19 cellular contexts compared by ENCODE assay signal in the genomic region with DNA sequence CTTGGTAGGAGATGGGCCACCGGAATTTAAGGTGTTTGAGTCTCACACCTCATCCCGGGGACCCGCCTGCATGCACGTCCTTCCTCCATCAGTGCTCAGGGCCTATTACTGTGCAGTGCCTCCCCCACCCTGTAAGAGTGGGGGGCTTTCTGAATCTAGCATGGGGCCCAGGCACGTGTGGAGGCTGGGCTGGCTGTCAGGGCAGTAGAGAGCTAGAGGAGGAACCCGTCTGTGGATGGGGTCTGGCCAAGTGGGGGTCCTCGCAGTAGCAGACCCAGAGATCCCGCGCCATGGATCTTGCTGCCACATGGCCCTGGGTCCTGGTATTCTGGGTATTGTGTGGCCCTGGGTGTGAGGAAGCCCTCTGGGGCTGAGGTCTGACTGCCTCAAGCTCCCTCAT. TPM values are rescaled to one million over a fixed set of nuclear protein-coding genes. Genes with fewer than 3 reads are reported as not detected.
DNase-seq lines count a peak whose midpoint lies in the region; ATAC-seq and TF ChIP-seq lines count a peak whose summit lies in the region.
"Had no signal": no experiment of that assay in that cellular context is flagged by ENCODE, and none has a peak within 500 bp of the region (broad histone marks: within the 10 kb centered on the region; RNA-seq: fewer than 3 reads in every experiment).

No MANE protein-coding gene starts in this region.

- DNase-seq in activated CD4-positive, CD25-positive, alpha-beta regulatory T cell treated with anti-CD3 and anti-CD28 coated beads, Interleukin-2, amount 50 U/mL, for 72 hours = peak; percentile 24
- DNase-seq in activated CD4-positive, CD25-positive, alpha-beta regulatory T cell (lab: John Stamatoyannopoulos, UW) = no peak
- DNase-seq in H7 (peak; percentile 49), islet precursor cell (peak; percentile 40), ovary (peak in 4 of 5 donors; percentile 7 to 30 (median 18)), NCI-H146 treated with DMSO at 0.1 percent for 48 hours (lab: John Stamatoyannopoulos, UW; ENCODE audit: unreplicated experiment) (no peak)
- no peak for DNase-seq in CD8-positive, alpha-beta T cell
- DNase-seq: BE2C; CD4-positive, CD25-positive, alpha-beta regulatory T cell; EL; GOT3; MM.1S; NCI-H1092; NCI-H146; NCI-H2081 treated with DMSO at 0.1 percent for 48 hours; NCI-H510A; NCI-H774; OCI-M1 had no signal

- H3K36me3 ChIP-seq in H7 (replicated peaks; ENCODE audit: control insufficient read depth, insufficient read depth, low read length) (peaks cover 11% of the 10 kb centered on the region), ovary (no peaks in the 10 kb centered on the region)
- H3K36me3 ChIP-seq in CD8-positive, alpha-beta T cell (ENCODE audit: insufficient read depth, low read length) = no peaks in the 10 kb centered on the region
- H3K36me3 ChIP-seq: BE2C had no signal

- H3K27me3 ChIP-seq in H7 (ENCODE audit: control insufficient read depth, insufficient read depth, low read length) = no peaks in the 10 kb centered on the region
- no peaks in the 10 kb centered on the region for H3K27me3 ChIP-seq in ovary
- H3K27me3 ChIP-seq in CD8-positive, alpha-beta T cell (ENCODE audit: insufficient read depth, low read length) = no peaks in the 10 kb centered on the region
- H3K27me3 ChIP-seq: BE2C had no signal

- CTCF ChIA-PET in CD8-positive, alpha-beta T cell (lab: Charles Lee) = interaction anchor here (1.4 to 3.0 kb wide), 2 partner anchors 144 to 193 kb away, joined by 3 to 8 read pairs; no protein-coding TSS in a partner anchor

- H3K27ac Mint-ChIP-seq in CD8-positive, alpha-beta T cell = no peak overlapping the region

- no peak for TF ChIP-seq EP300 in ovary (IDR thresholded peaks at IDR 0.05)

- H3K9me3 Mint-ChIP-seq in CD8-positive, alpha-beta T cell = no peaks in the 10 kb centered on the region
- H3K9me3 Mint-ChIP-seq: CD4-positive, CD25-positive, alpha-beta regulatory T cell had no signal

- no peak for ATAC-seq in CD8-positive, alpha-beta T cell
- no peak for ATAC-seq in GM19035 (IDR thresholded peaks at IDR 0.05; ENCODE audit: unreplicated experiment)

- peaks cover 7% of the 10 kb centered on the region for H3K4me1 ChIP-seq in ovary (ENCODE audit: insufficient read depth)
- H3K4me1 ChIP-seq in CD8-positive, alpha-beta T cell (ENCODE audit: insufficient read depth, low read length) = peaks cover 5% of the 10 kb centered on the region

- no peak overlapping the region for H3K4me3 ChIP-seq in H7 (ENCODE audit: insufficient read depth, low read depth, low read length)
- H3K4me3 ChIP-seq in ovary = no peak overlapping the region
- no peak overlapping the region for H3K4me3 ChIP-seq in CD8-positive, alpha-beta T cell (ENCODE audit: low read depth, low read length)

- peaks cover 5% of the 10 kb centered on the region for H3K4me1 Mint-ChIP-seq in CD8-positive, alpha-beta T cell (ENCODE audit: low read depth)

- intact Hi-C loops in ovary (cut with DNase I) = loop anchor here (5.0 to 10.0 kb wide), 5 partner anchors 136 to 194 kb away; partner anchors contain the start of genes BLCAP (in 2 of the 4) and NNAT (in 1 of the 4)
- intact Hi-C loops in CD8-positive, alpha-beta T cell (cut with DNase I, micrococcal nuclease) = no loop called here

- H3K27me3 Mint-ChIP-seq in CD8-positive, alpha-beta T cell (ENCODE audit: low read depth) = peaks cover 3% of the 10 kb centered on the region
- H3K27me3 Mint-ChIP-seq: CD4-positive, CD25-positive, alpha-beta regulatory T cell had no signal

- 85 to 91% (median 85%) methylated on average over 9 of the region's 9 CpGs for WGBS in ovary, 3 donors

- H3K9me3 ChIP-seq in ovary = no peaks in the 10 kb centered on the region
- no peaks in the 10 kb centered on the region for H3K9me3 ChIP-seq in CD8-positive, alpha-beta T cell (ENCODE audit: low read length)
- H3K9me3 ChIP-seq: BE2C had no signal

- POLR2A ChIA-PET in CD8-positive, alpha-beta T cell (lab: Charles Lee) = no interaction called here

- H3K27ac ChIP-seq in ovary = no peak overlapping the region
- no peak overlapping the region for H3K27ac ChIP-seq in CD8-positive, alpha-beta T cell (ENCODE audit: low read depth, low read length)

- H3K36me3 Mint-ChIP-seq in CD8-positive, alpha-beta T cell = no peaks in the 10 kb centered on the region

- H3K4me3 Mint-ChIP-seq in CD8-positive, alpha-beta T cell = no peak overlapping the region
- H3K4me3 Mint-ChIP-seq: CD4-positive, CD25-positive, alpha-beta regulatory T cell had no signal

- no peak for TF ChIP-seq POLR2A in ovary (IDR thresholded peaks at IDR 0.05)

- TF ChIP-seq CTCF in ovary (IDR thresholded peaks at IDR 0.05) = no peak
- no peak for TF ChIP-seq CTCF in CD8-positive, alpha-beta T cell (IDR thresholded peaks at IDR 0.05)

RNA-seq across cellular contexts. Expression of gene SRC, which starts 42.9 kb away (rescaled TPM):
- total RNA-seq in H7 (2014; rRNA removed; shearing (Covaris generic)) = 31.4 and 32.5 TPM in 2 replicates
- 10 to 100 TPM; 23.1 to 72.7 (median 45.5) TPM for total RNA-seq in ovary
- 10 to 100 TPM; 17.0 to 27.0 TPM for polyA plus RNA-seq in ovary
- total RNA-seq in CD8-positive, alpha-beta T cell = 1 to 10 TPM in 1 of 2 experiments, under 1 TPM in 1; 0.84 to 2.3 TPM

Comparison
In these comparisons a context has a peak if more than half of its experiments do, and no peak if none do; other contexts are left out.
1. DNase-seq: peak in activated CD4-positive, CD25-positive, alpha-beta regulatory T cell treated with anti-CD3 and anti-CD28 coated beads, Interleukin-2, amount 50 U/mL, for 72 hours (single experiment), H7 (single experiment), islet precursor cell (single experiment) and ovary (4 of 5); none in activated CD4-positive, CD25-positive, alpha-beta regulatory T cell (0 of 4), CD8-positive, alpha-beta T cell (0 of 7) and NCI-H146 treated with DMSO at 0.1 percent for 48 hours (single experiment).
2. intact Hi-C loops: an anchor here in ovary (5.0 to 10.0 kb wide); none called in CD8-positive, alpha-beta T cell.